ENCODE assay signal across 20 cellular contexts in the genomic region with DNA sequence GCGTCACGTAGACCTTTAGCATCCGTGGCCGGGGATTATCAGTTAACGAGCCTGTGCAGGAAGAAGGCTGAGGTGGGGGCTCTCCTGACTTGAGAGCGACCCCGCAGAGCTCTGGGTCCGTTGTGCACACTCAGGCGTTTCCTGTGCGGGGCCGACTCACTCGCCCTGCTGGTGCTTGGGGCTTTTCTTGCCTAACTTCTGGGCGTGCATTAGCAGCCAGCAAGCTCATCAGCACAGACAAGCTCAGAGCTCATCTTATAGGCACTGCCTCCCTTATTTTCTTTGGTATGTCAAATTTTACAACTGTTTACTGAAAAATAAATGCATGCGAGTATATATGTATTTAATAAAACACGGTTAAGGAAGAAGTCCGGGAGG. TPM values are rescaled to one million over a fixed set of nuclear protein-coding genes. Genes with fewer than 3 reads are reported as not detected.
A peak's percentile ranks its signal among the peaks of the same experiment; 100 is the strongest.
DNase-seq lines count a peak whose midpoint lies in the region; ATAC-seq and TF ChIP-seq lines count a peak whose summit lies in the region.
"Had no signal": no experiment of that assay in that cellular context is flagged by ENCODE, and none has a peak within 500 bp of the region (broad histone marks: within the 10 kb centered on the region; RNA-seq: fewer than 3 reads in every experiment).

No MANE protein-coding gene starts in this region.

- no peak overlapping the region for H3K14ac ChIP-seq in neuronal stem cell (ENCODE audit: low read length)

- peak overlapping the region; percentile 21 for H2AK5ac ChIP-seq in neuronal stem cell (ENCODE audit: low read depth, low read length)

- no peak overlapping the region for H3K4me3 Mint-ChIP-seq in WTC11
- no peak overlapping the region for H3K4me3 Mint-ChIP-seq in stimulated activated naive CD8-positive, alpha-beta T cell treated with anti-CD3 and anti-CD28 coated beads, Interleukin-15, amount 100 ng/mL, for 72 hours
- H3K4me3 Mint-ChIP-seq: CD4-positive, CD25-positive, alpha-beta regulatory T cell; CD8-positive, alpha-beta memory T cell had no signal

- H3K27ac ChIP-seq in right atrium auricular region (peak overlapping the region; percentile 64 to 76), heart right ventricle (no peak overlapping the region), neuronal stem cell (replicated peaks; ENCODE audit: low read length) (no peak overlapping the region), SK-N-SH (ENCODE audit: low read depth in 2 of 2, low read length in 1 of 2) (no peak overlapping the region)
- H3K27ac ChIP-seq: GM23248 had no signal

- no peaks in the 10 kb centered on the region for H3K9me3 ChIP-seq in right atrium auricular region
- H3K9me3 ChIP-seq in heart right ventricle = no peaks in the 10 kb centered on the region
- H3K9me3 ChIP-seq in neuronal stem cell (replicated peaks in 1 of 2; ENCODE audit: control insufficient read depth in 2 of 2, insufficient read depth in 1 of 2, low read depth in 1 of 2, low read length in 2 of 2) = peaks cover 0 to 2% of the 10 kb centered on the region in 2 donors
- no peaks in the 10 kb centered on the region for H3K9me3 ChIP-seq in SK-N-SH
- H3K9me3 ChIP-seq: HAP-1 had no signal

- no peak for TF ChIP-seq RAD21 in SK-N-SH (IDR thresholded peaks at IDR 0.05; ENCODE audit: low read length)

- no peaks in the 10 kb centered on the region for H3K27me3 Mint-ChIP-seq in WTC11 (ENCODE audit: low read depth)
- H3K27me3 Mint-ChIP-seq in stimulated activated naive CD8-positive, alpha-beta T cell treated with anti-CD3 and anti-CD28 coated beads, Interleukin-15, amount 100 ng/mL, for 72 hours = no peaks in the 10 kb centered on the region
- H3K27me3 Mint-ChIP-seq: CD4-positive, CD25-positive, alpha-beta regulatory T cell; CD8-positive, alpha-beta memory T cell had no signal

- no peaks in the 10 kb centered on the region for H3F3A ChIP-seq in SK-N-SH (replicated peaks; ENCODE audit: insufficient read depth)

- H3K4me3 ChIP-seq in right atrium auricular region (no peak overlapping the region), heart right ventricle (no peak overlapping the region), neuronal stem cell (ENCODE audit: low read length in 2 of 2) (no peak overlapping the region), SK-N-SH (ENCODE audit: low read depth in 2 of 2, low read length in 1 of 2) (no peak overlapping the region)
- H3K4me3 ChIP-seq: GM12878, GM23248, HAP-1 had no signal

- peak overlapping the region; percentile 57; the same call in 1 of the 2 replicates for H3K27ac Mint-ChIP-seq in WTC11
- H3K27ac Mint-ChIP-seq in stimulated activated naive CD8-positive, alpha-beta T cell treated with anti-CD3 and anti-CD28 coated beads, Interleukin-15, amount 100 ng/mL, for 72 hours = no peak overlapping the region
- H3K27ac Mint-ChIP-seq: CD4-positive, CD25-positive, alpha-beta regulatory T cell; CD8-positive, alpha-beta memory T cell had no signal

- TF ChIP-seq EP300 in SK-N-SH (IDR thresholded peaks at IDR 0.05; ENCODE audit: borderline replicate concordance in 1 of 2, low read depth in 1 of 2, low read length in 1 of 2) = no peak

- H3K4me2 ChIP-seq in neuronal stem cell (ENCODE audit: insufficient read depth, low read length, poor library complexity, severe bottlenecking) = no peak overlapping the region
- no peak overlapping the region for H3K4me2 ChIP-seq in SK-N-SH

- no peaks in the 10 kb centered on the region for H3K79me2 ChIP-seq in SK-N-SH (ENCODE audit: insufficient read depth)

- H4K91ac ChIP-seq in neuronal stem cell (ENCODE audit: low read depth, low read length, poor library complexity) = no peak overlapping the region

- WGBS in heart right ventricle, 2 donors = 73 to 80% methylated on average over 16 of the region's 16 CpGs
- no CpG with 5 or more reads among the region's 16 CpGs for WGBS in neuronal stem cell (ENCODE audit: extremely low coverage in 2 of 2, insufficient read length in 2 of 2, insufficient replicate concordance in 1 of 2), 2 donors
- WGBS in SK-N-SH (ENCODE audit: low lambda C conversion rate) = 89% methylated on average over 15 of the region's 16 CpGs

- no peak overlapping the region for H2BK120ac ChIP-seq in neuronal stem cell (ENCODE audit: low read depth, low read length)

- H2BK5ac ChIP-seq in neuronal stem cell (ENCODE audit: low read length) = no peak overlapping the region

- no peak for TF ChIP-seq CTCF in right atrium auricular region (IDR thresholded peaks at IDR 0.05)
- no peak for TF ChIP-seq CTCF in heart right ventricle (IDR thresholded peaks at IDR 0.05)
- no peak for TF ChIP-seq CTCF in WTC11 (IDR thresholded peaks at IDR 0.05)
- TF ChIP-seq CTCF in SK-N-SH (IDR thresholded peaks at IDR 0.05) = no peak

- H3K36me3 ChIP-seq in right atrium auricular region (peaks cover 74% of the 10 kb centered on the region), heart right ventricle (peaks cover 0 to 83% (median 4%) of the 10 kb centered on the region in 9 donors), neuronal stem cell (replicated peaks in 1 of 2; ENCODE audit: control insufficient read depth in 2 of 2, insufficient read depth in 2 of 2, low read length in 2 of 2) (no peaks in the 10 kb centered on the region), SK-N-SH (replicated peaks in 1 of 2; ENCODE audit: control insufficient read depth in 1 of 2, insufficient read depth in 2 of 2, low read length in 1 of 2) (no peaks in the 10 kb centered on the region)
- H3K36me3 ChIP-seq: HAP-1 had no signal

- peak overlapping the region; percentile 58 for H2BK15ac ChIP-seq in neuronal stem cell (ENCODE audit: low read length)

- H3K9ac ChIP-seq in neuronal stem cell (ENCODE audit: low read depth, low read length, poor library complexity) (no peak overlapping the region), SK-N-SH (no peak overlapping the region)
- H3K9ac ChIP-seq: GM23248 had no signal

- H4K20me1 ChIP-seq in SK-N-SH (ENCODE audit: insufficient read depth) = no peaks in the 10 kb centered on the region

- H3K36me3 Mint-ChIP-seq in WTC11 = no peaks in the 10 kb centered on the region
- H3K36me3 Mint-ChIP-seq: CD4-positive, CD25-positive, alpha-beta regulatory T cell; CD8-positive, alpha-beta memory T cell had no signal

- H3K18ac ChIP-seq in neuronal stem cell (ENCODE audit: low read length) = peak overlapping the region; percentile 57

- H2BK12ac ChIP-seq in neuronal stem cell (ENCODE audit: low read length) = no peak overlapping the region

- H3K79me1 ChIP-seq in neuronal stem cell (ENCODE audit: low read depth, low read length) = no peaks in the 10 kb centered on the region

- H3K9me2 ChIP-seq in SK-N-SH = no peaks in the 10 kb centered on the region

- no peaks in the 10 kb centered on the region for H3K9me3 Mint-ChIP-seq in WTC11
- H3K9me3 Mint-ChIP-seq in stimulated activated naive CD8-positive, alpha-beta T cell treated with anti-CD3 and anti-CD28 coated beads, Interleukin-15, amount 100 ng/mL, for 72 hours = no peaks in the 10 kb centered on the region
- H3K9me3 Mint-ChIP-seq: CD4-positive, CD25-positive, alpha-beta regulatory T cell; CD8-positive, alpha-beta memory T cell had no signal

- H2AFZ ChIP-seq in neuronal stem cell (ENCODE audit: low read length) (no peak overlapping the region), SK-N-SH (ENCODE audit: low read depth) (no peak overlapping the region)
- H2AFZ ChIP-seq: GM23248 had no signal

- peaks cover 0 to 6% of the 10 kb centered on the region in 2 donors for H3K4me1 ChIP-seq in right atrium auricular region
- peaks cover 0 to 18% (median 0%) of the 10 kb centered on the region in 9 donors for H3K4me1 ChIP-seq in heart right ventricle
- peaks cover 0 to 10% of the 10 kb centered on the region in 2 donors for H3K4me1 ChIP-seq in neuronal stem cell (ENCODE audit: control insufficient read depth in 2 of 2, insufficient read depth in 1 of 2, low read depth in 1 of 2, low read length in 2 of 2)
- no peaks in the 10 kb centered on the region for H3K4me1 ChIP-seq in SK-N-SH (ENCODE audit: control insufficient read depth in 1 of 2, insufficient read depth in 2 of 2, low read depth in 1 of 2, low read length in 1 of 2)
- H3K4me1 ChIP-seq: HAP-1 had no signal

- no peak for DNase-seq in right atrium auricular region (ENCODE audit: low spot score)
- DNase-seq in heart right ventricle = no peak
- no peak for DNase-seq in WTC11 (ENCODE audit: low spot score)
- DNase-seq in neuronal stem cell (ENCODE audit: low spot score) = no peak
- no peak for DNase-seq in stimulated activated naive CD8-positive, alpha-beta T cell treated with anti-CD3 and anti-CD28 coated beads, Interleukin-15, amount 100 ng/mL, for 72 hours
- DNase-seq in SK-N-SH = no peak
- DNase-seq in NCI-H1930 (lab: John Stamatoyannopoulos, UW) = no peak
- DNase-seq: 8988T; C1 segment of cervical spinal cord; CD4-positive, CD25-positive, alpha-beta regulatory T cell; CD8-positive, alpha-beta memory T cell; COR-L47; DMS 273 treated with DMSO at 0.1 percent for 48 hours; DMS53; DND-41; EL; GM23248 had no signal

- POLR2A ChIA-PET in WTC11 (lab: Charles Lee) = interaction anchor here (0.6 kb wide), 1 partner anchor 10 kb away, joined by 3 read pairs; no protein-coding TSS in a partner anchor
- POLR2A ChIA-PET in SK-N-SH (lab: Yijun Ruan, JAX) = interaction anchor here (0.5 kb wide), 1 partner anchor 56 kb away, joined by 4 read pairs; no protein-coding TSS in a partner anchor

- CTCF ChIA-PET in WTC11 (lab: Charles Lee) (interaction anchor here (0.6 to 2.6 kb wide), 2 partner anchors 22 to 147 kb away, joined by 5 to 11 read pairs; no protein-coding TSS in a partner anchor), SK-N-SH (lab: Yijun Ruan, JAX) (interaction anchor here (0.7 kb wide), 1 partner anchor 132 kb away, joined by 3 read pairs; no protein-coding TSS in a partner anchor)

- H4K8ac ChIP-seq in neuronal stem cell (ENCODE audit: low read depth, low read length) = no peak overlapping the region

- H3K4me1 Mint-ChIP-seq in WTC11 = no peaks in the 10 kb centered on the region
- no peaks in the 10 kb centered on the region for H3K4me1 Mint-ChIP-seq in stimulated activated naive CD8-positive, alpha-beta T cell treated with anti-CD3 and anti-CD28 coated beads, Interleukin-15, amount 100 ng/mL, for 72 hours
- H3K4me1 Mint-ChIP-seq: CD4-positive, CD25-positive, alpha-beta regulatory T cell; CD8-positive, alpha-beta memory T cell had no signal

- ATAC-seq in heart right ventricle (no peak), WTC11 (no peak)
- ATAC-seq in stimulated activated naive CD8-positive, alpha-beta T cell treated with anti-CD3 and anti-CD28 coated beads, Interleukin-15, amount 100 ng/mL, for 72 hours = no peak
- ATAC-seq: GM12878, HepG2 had no signal

- intact Hi-C loops in heart right ventricle (cut with DNase I) = no loop called here

- H3K4ac ChIP-seq in neuronal stem cell (ENCODE audit: low read length) = no peak overlapping the region

- no peak overlapping the region for H3K23ac ChIP-seq in neuronal stem cell (ENCODE audit: low read depth, low read length, poor library complexity)

- H3K27me3 ChIP-seq in right atrium auricular region = no peaks in the 10 kb centered on the region
- no peaks in the 10 kb centered on the region for H3K27me3 ChIP-seq in heart right ventricle
- H3K27me3 ChIP-seq in neuronal stem cell (ENCODE audit: control insufficient read depth in 3 of 3, insufficient read depth in 3 of 3, low read depth in 1 of 3, low read length in 3 of 3) = no peaks in the 10 kb centered on the region
- H3K27me3 ChIP-seq in SK-N-SH (ENCODE audit: insufficient read depth) = no peaks in the 10 kb centered on the region

RNA-seq across cellular contexts. Expression of gene ADPRHL1, which starts 23.7 kb away (rescaled TPM):
- total RNA-seq in right atrium auricular region (100 to 1,000 TPM; 222 to 329 TPM), heart right ventricle (100 to 1,000 TPM; 381 to 939 (median 762) TPM), WTC11 (2021) (1.0 to 1.5 TPM (median 1.4 TPM) in 3 replicates)
- polyA plus RNA-seq in heart right ventricle (100 to 1,000 TPM; 163 to 192 TPM), SK-N-SH (2012; rRNA removed) (1.0 and 1.2 TPM in 2 replicates)
- 0.47 TPM for polyA plus RNA-seq in neuronal stem cell (2013, experiment 1 of 2)
- polyA plus RNA-seq in neuronal stem cell (2013, experiment 2 of 2) = 0.40 TPM
- polyA plus RNA-seq in SK-N-SH (2012; cell fraction: cytosol; rRNA removed) = 0.64 and 0.81 TPM in 2 replicates
- polyA plus RNA-seq in SK-N-SH (2012; cell fraction: nucleus; rRNA removed) = 4.6 and 4.9 TPM in 2 replicates

Comparison
In these comparisons a context has a peak if more than half of its experiments do, and no peak if none do; other contexts are left out.
1. H3K27ac ChIP-seq: peak in right atrium auricular region (2 of 2); none in heart right ventricle (0 of 10), neuronal stem cell (single experiment) and SK-N-SH (0 of 2).
2. RNA of gene ADPRHL1, which starts 23.7 kb away (total RNA-seq): 381 to 939 TPM in heart right ventricle and 222 to 329 TPM in right atrium auricular region; 1.0 to 1.5 TPM in WTC11; every median in the first group is over 10 times any median in the second.